14 cellular contexts compared by ENCODE assay signal in the genomic region with DNA sequence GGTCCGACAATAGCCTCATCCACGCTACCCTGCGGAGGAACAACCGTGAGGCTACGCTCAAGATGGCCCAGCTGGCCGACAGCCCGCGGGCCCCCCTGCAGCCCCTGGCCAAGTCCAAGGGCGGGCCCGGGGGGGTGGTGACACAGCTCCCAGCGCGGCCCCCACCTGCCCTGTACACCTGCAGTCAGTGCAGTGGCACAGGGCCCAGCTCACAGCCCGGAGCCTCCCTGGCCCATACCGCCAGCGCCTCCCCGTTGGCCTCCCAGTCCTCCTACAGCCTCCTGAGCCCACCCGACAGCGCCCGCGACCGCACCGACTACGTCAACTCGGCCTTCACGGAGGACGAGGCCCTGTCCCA.
"Had no signal": no experiment of that assay in that cellular context is flagged by ENCODE, and none has a peak within 500 bp of the region (broad histone marks: within the 10 kb centered on the region; RNA-seq: fewer than 3 reads in every experiment).

No MANE protein-coding gene starts in this region.

- ATAC-seq: left colon; left ventricle myocardium superior; naive thymus-derived CD8-positive, alpha-beta T cell had no signal

- H3K9me3 Mint-ChIP-seq: naive thymus-derived CD8-positive, alpha-beta T cell; stimulated activated naive CD8-positive, alpha-beta T cell treated with anti-CD3 and anti-CD28 coated beads, Interleukin-15, Interleukin-2, amounts not matched to agents 100 ng/mL and 50 ng/mL, for 24 hours had no signal

- H3K27me3 ChIP-seq: esophagus squamous epithelium, hepatocyte, right atrium auricular region, testis, tibial nerve had no signal

- H3K27me3 Mint-ChIP-seq: naive thymus-derived CD8-positive, alpha-beta T cell; stimulated activated naive CD8-positive, alpha-beta T cell treated with anti-CD3 and anti-CD28 coated beads, Interleukin-15, Interleukin-2, amounts not matched to agents 100 ng/mL and 50 ng/mL, for 24 hours had no signal

- H3K27ac ChIP-seq: esophagus squamous epithelium, hepatocyte, right atrium auricular region, testis, tibial nerve had no signal

- H3K4me3 ChIP-seq: esophagus squamous epithelium, hepatocyte, right atrium auricular region, testis, tibial nerve had no signal

- H3K9me3 ChIP-seq: esophagus squamous epithelium, right atrium auricular region, testis, tibial nerve had no signal

- FAIRE-seq: small intestine, urothelium cell line had no signal

- H3K79me2 ChIP-seq: hepatocyte had no signal

- H3K27ac Mint-ChIP-seq: naive thymus-derived CD8-positive, alpha-beta T cell; stimulated activated naive CD8-positive, alpha-beta T cell treated with anti-CD3 and anti-CD28 coated beads, Interleukin-15, Interleukin-2, amounts not matched to agents 100 ng/mL and 50 ng/mL, for 24 hours had no signal

- H3K4me1 ChIP-seq: right atrium auricular region, testis, tibial nerve had no signal

- H3K4me2 ChIP-seq: hepatocyte had no signal

- H2AFZ ChIP-seq: hepatocyte had no signal

- DNase-seq: effector memory CD4-positive, alpha-beta T cell; esophagus squamous epithelium; foreskin fibroblast; left colon; left ventricle myocardium superior; naive thymus-derived CD8-positive, alpha-beta T cell; small intestine; stimulated activated CD4-positive, alpha-beta T cell treated with anti-CD3 and anti-CD28 coated beads, Interleukin-12 subunit alpha, Interleukin-12 subunit beta, amount 100 ng/mL, for 4 hours; testis had no signal

- H3K4me3 Mint-ChIP-seq: naive thymus-derived CD8-positive, alpha-beta T cell; stimulated activated naive CD8-positive, alpha-beta T cell treated with anti-CD3 and anti-CD28 coated beads, Interleukin-15, Interleukin-2, amounts not matched to agents 100 ng/mL and 50 ng/mL, for 24 hours had no signal

- H3K4me1 Mint-ChIP-seq: naive thymus-derived CD8-positive, alpha-beta T cell had no signal
